Comparison of ENCODE assay signal across 12 cellular contexts in genomic region chr1:20992327-20993056, GRCh38.
DNase-seq lines count a peak whose midpoint lies in the region; ATAC-seq and TF ChIP-seq lines count a peak whose summit lies in the region.
"Had no signal": no experiment of that assay in that cellular context is flagged by ENCODE, and none has a peak within 500 bp of the region (broad histone marks: within the 10 kb centered on the region; RNA-seq: fewer than 3 reads in every experiment).

No MANE protein-coding gene starts in this region.

- no peak overlapping the region for H3T11ph ChIP-seq in H9 (ENCODE audit: low read length)

- no peak overlapping the region for H3K4ac ChIP-seq in H9 (ENCODE audit: low read depth, low read length)

- H3K79me2 ChIP-seq in H9 (ENCODE audit: insufficient read depth, low read length): no peaks in the 10 kb centered on the region

- H3K9me3 ChIP-seq in H9 (ENCODE audit: control insufficient read depth, low read depth, low read length) (no peaks in the 10 kb centered on the region), mucosa of descending colon (no peaks in the 10 kb centered on the region)

- ATAC-seq in HG03354 (IDR thresholded peaks at IDR 0.05; ENCODE audit: poor library complexity, severe bottlenecking, unreplicated experiment) (no peak), mucosa of descending colon (no peak)
- ATAC-seq: K562, T-cell had no signal

- H3K36me3 ChIP-seq in mucosa of descending colon (ENCODE audit: low read depth): no peaks in the 10 kb centered on the region

- H3K56ac ChIP-seq in H9 (ENCODE audit: insufficient read length, low read depth, low read length): no peak overlapping the region

- H4K91ac ChIP-seq in H9 (ENCODE audit: insufficient read length, low read depth, low read length): no peak overlapping the region

- H3K23me2 ChIP-seq in H9 (ENCODE audit: insufficient read length, low read depth, low read length, poor library complexity, severe bottlenecking): no peaks in the 10 kb centered on the region

- no peak overlapping the region for H2BK12ac ChIP-seq in H9 (ENCODE audit: insufficient read length, low read depth, low read length)

- H3K9me3 Mint-ChIP-seq in H9 (no peaks in the 10 kb centered on the region), nephron progenitor cell (no peaks in the 10 kb centered on the region)
- H3K9me3 Mint-ChIP-seq: T-cell had no signal

- H3K27me3 ChIP-seq in H9 (ENCODE audit: insufficient read depth, low read length): no peaks in the 10 kb centered on the region

- peaks cover 14 to 21% of the 10 kb centered on the region in 2 experiments for H3K4me1 Mint-ChIP-seq in H9
- H3K4me1 Mint-ChIP-seq in nephron progenitor cell: peaks cover 16% of the 10 kb centered on the region

- H3K79me1 ChIP-seq in H9 (ENCODE audit: insufficient read depth, low read depth, low read length, poor library complexity, severe bottlenecking): no peaks in the 10 kb centered on the region

- H3K36me3 Mint-ChIP-seq in H9 (ENCODE audit: insufficient read depth in 1 of 3, low read depth in 3 of 3) (peaks cover 0 to 4% (median 4%) of the 10 kb centered on the region in 3 experiments; a peak in 4 of 7 replicates), nephron progenitor cell (ENCODE audit: low read depth) (peaks cover 6% of the 10 kb centered on the region)

- WGBS in H9 (ENCODE audit: extremely low coverage, insufficient read length, low lambda C conversion rate): no CpG with 5 or more reads among the region's 2 CpGs

- H4K8ac ChIP-seq in H9 (replicated peaks; ENCODE audit: insufficient read length, low read depth, low read length): no peak overlapping the region

- peak; percentile 92 for DNase-seq in DMS79 treated with DMSO at 0.1 percent for 48 hours (lab: John Stamatoyannopoulos, UW)
- no peak for DNase-seq in H9
- peak; percentile 25 for DNase-seq in astrocyte of the hippocampus (ENCODE audit: low read depth, low spot score)
- DNase-seq in nephron progenitor cell: no peak
- DNase-seq in anterior cingulate cortex (lab: John Stamatoyannopoulos, UW): no peak
- no peak for DNase-seq in 8988T
- no peak for DNase-seq in mucosa of descending colon
- DNase-seq: NCI-H774; stimulated activated CD4-positive, alpha-beta T cell treated with anti-CD3 and anti-CD28 coated beads, Interleukin-4, amount 100 ng/mL, for 24 hours; T-cell had no signal

- H3K9ac ChIP-seq in H9 (ENCODE audit: extremely low read depth, insufficient read length, low read length): no peak overlapping the region

- H2AFZ ChIP-seq in H9 (ENCODE audit: low read length): no peak overlapping the region

- H4K20me1 ChIP-seq in H9 (ENCODE audit: control insufficient read depth, insufficient read depth, insufficient read length): no peaks in the 10 kb centered on the region

- no peak overlapping the region for H3K23ac ChIP-seq in H9 (ENCODE audit: insufficient read length, low read depth, low read length)

- no peak overlapping the region for H2AK5ac ChIP-seq in H9 (ENCODE audit: insufficient read length, low read length)

- no peaks in the 10 kb centered on the region; the same call in 1 of the 2 replicates for H3K4me1 ChIP-seq in H9 (ENCODE audit: insufficient read depth, low read length)
- H3K4me1 ChIP-seq in mucosa of descending colon (ENCODE audit: low read depth): no peaks in the 10 kb centered on the region

- no peak overlapping the region for H3K18ac ChIP-seq in H9 (ENCODE audit: insufficient read length, low read depth, low read length)

- peak overlapping the region in 2 of 3 experiments; percentile 21 to 26; a peak in 3 of 7 replicates for H3K27ac Mint-ChIP-seq in H9
- peak overlapping the region; percentile 30 for H3K27ac Mint-ChIP-seq in nephron progenitor cell
- H3K27ac Mint-ChIP-seq: T-cell had no signal

- H2BK20ac ChIP-seq in H9 (ENCODE audit: low read depth, low read length, poor library complexity, severe bottlenecking): no peak overlapping the region

- H3K4me3 Mint-ChIP-seq in H9 (no peak overlapping the region), nephron progenitor cell (no peak overlapping the region)
- H3K4me3 Mint-ChIP-seq: T-cell had no signal

- no peak overlapping the region for H3K4me3 ChIP-seq in mucosa of descending colon
- H3K4me3 ChIP-seq: K562 had no signal

- no peak overlapping the region for H2BK120ac ChIP-seq in H9 (ENCODE audit: low read depth, low read length, poor library complexity, severe bottlenecking)

- no peak overlapping the region for H3K4me2 ChIP-seq in H9 (ENCODE audit: insufficient read depth, insufficient read length, low read length)

- intact Hi-C loops in mucosa of descending colon (cut with DNase I, micrococcal nuclease): no loop called here

- H2BK5ac ChIP-seq in H9 (ENCODE audit: insufficient read length, low read length): no peak overlapping the region

- no peak overlapping the region for H3K27ac ChIP-seq in H9 (ENCODE audit: insufficient read length, low read depth, low read length)

- H3K14ac ChIP-seq in H9 (ENCODE audit: insufficient read depth, low read length): no peak overlapping the region

- no peak overlapping the region for H2BK15ac ChIP-seq in H9 (ENCODE audit: low read depth, low read length)

- no peak overlapping the region for H4K5ac ChIP-seq in H9 (ENCODE audit: insufficient read length, low read depth, low read length)

- H3K27me3 Mint-ChIP-seq in H9 (ENCODE audit: low read depth) (no peaks in the 10 kb centered on the region), nephron progenitor cell (ENCODE audit: low read depth, poor library complexity) (peaks cover 2% of the 10 kb centered on the region)
- H3K27me3 Mint-ChIP-seq: T-cell had no signal

- TF ChIP-seq CTCF in H9 (conservative IDR thresholded peaks at IDR 0.05) (no peak), nephron progenitor cell (IDR thresholded peaks at IDR 0.05) (no peak), mucosa of descending colon (IDR thresholded peaks at IDR 0.05) (no peak)

Comparison
In these comparisons a context has a peak if more than half of its experiments do, and no peak if none do; other contexts are left out.
1. DNase-seq: peak in DMS79 treated with DMSO at 0.1 percent for 48 hours (single experiment) and astrocyte of the hippocampus (single experiment); none in H9 (single experiment), nephron progenitor cell (single experiment), anterior cingulate cortex (0 of 58), 8988T (single experiment) and mucosa of descending colon (0 of 3).